8 cellular contexts compared by ENCODE assay signal in genomic region chr6:19691465-19692167, GRCh38.
A peak's percentile ranks its signal among the peaks of the same experiment; 100 is the strongest.
DNase-seq lines count a peak whose midpoint lies in the region; ATAC-seq and TF ChIP-seq lines count a peak whose summit lies in the region.

No MANE protein-coding gene starts in this region.

- peaks cover 28% of the 10 kb centered on the region for H3K27me3 Mint-ChIP-seq in activated naive CD8-positive, alpha-beta T cell treated with anti-CD3 and anti-CD28 coated beads, Interleukin-2, amount 50 U/mL, for 24 hours
- H3K27me3 Mint-ChIP-seq in stimulated activated naive B cell treated with anti-CD40 and anti-IgM and Interleukin-4, amounts not matched to agents 10 μg/mL and 1 μg/mL and 100 μg/mL, for 72 hours = peaks cover 4 to 8% of the 10 kb centered on the region in 2 donors

- TF ChIP-seq POLR2A in suprapubic skin (IDR thresholded peaks at IDR 0.05) = no peak

- H3K4me1 Mint-ChIP-seq in activated naive CD8-positive, alpha-beta T cell treated with anti-CD3 and anti-CD28 coated beads, Interleukin-2, amount 50 U/mL, for 24 hours = no peaks in the 10 kb centered on the region
- no peaks in the 10 kb centered on the region for H3K4me1 Mint-ChIP-seq in stimulated activated naive B cell treated with anti-CD40 and anti-IgM and Interleukin-4, amounts not matched to agents 10 μg/mL and 1 μg/mL and 100 μg/mL, for 72 hours

- no peak overlapping the region for H3K4me3 Mint-ChIP-seq in activated naive CD8-positive, alpha-beta T cell treated with anti-CD3 and anti-CD28 coated beads, Interleukin-2, amount 50 U/mL, for 24 hours
- no peak overlapping the region for H3K4me3 Mint-ChIP-seq in stimulated activated naive B cell treated with anti-CD40 and anti-IgM and Interleukin-4, amounts not matched to agents 10 μg/mL and 1 μg/mL and 100 μg/mL, for 72 hours

- H3K4me1 ChIP-seq in ectodermal cell (ENCODE audit: control insufficient read depth, insufficient read depth, low read length) (peaks cover 18% of the 10 kb centered on the region), suprapubic skin (peaks cover 6% of the 10 kb centered on the region)

- H3K27me3 ChIP-seq in ectodermal cell (ENCODE audit: control insufficient read depth, insufficient read depth, low read length, poor library complexity, severe bottlenecking) (no peaks in the 10 kb centered on the region), suprapubic skin (peaks cover 15% of the 10 kb centered on the region)

- TF ChIP-seq EP300 in suprapubic skin (IDR thresholded peaks at IDR 0.05) = no peak

- WGBS in ectodermal cell, 2 experiments = 1% methylated on average over 44 of the region's 44 CpGs
- 3% methylated on average over 42 of the region's 44 CpGs for WGBS in suprapubic skin

- TF ChIP-seq CTCF in suprapubic skin (IDR thresholded peaks at IDR 0.05) = no peak

- H3K36me3 Mint-ChIP-seq in activated naive CD8-positive, alpha-beta T cell treated with anti-CD3 and anti-CD28 coated beads, Interleukin-2, amount 50 U/mL, for 24 hours (ENCODE audit: low read depth) = no peaks in the 10 kb centered on the region
- no peaks in the 10 kb centered on the region for H3K36me3 Mint-ChIP-seq in stimulated activated naive B cell treated with anti-CD40 and anti-IgM and Interleukin-4, amounts not matched to agents 10 μg/mL and 1 μg/mL and 100 μg/mL, for 72 hours

- H3K27ac Mint-ChIP-seq in activated naive CD8-positive, alpha-beta T cell treated with anti-CD3 and anti-CD28 coated beads, Interleukin-2, amount 50 U/mL, for 24 hours = no peak overlapping the region
- no peak overlapping the region for H3K27ac Mint-ChIP-seq in stimulated activated naive B cell treated with anti-CD40 and anti-IgM and Interleukin-4, amounts not matched to agents 10 μg/mL and 1 μg/mL and 100 μg/mL, for 72 hours

- H3K27ac ChIP-seq in ectodermal cell (ENCODE audit: insufficient read depth, low read depth, low read length, poor library complexity, severe bottlenecking) = peak overlapping the region; percentile 88
- no peak overlapping the region for H3K27ac ChIP-seq in suprapubic skin

- H3K36me3 ChIP-seq in ectodermal cell (ENCODE audit: control insufficient read depth, insufficient read depth, low read length) (no peaks in the 10 kb centered on the region), suprapubic skin (no peaks in the 10 kb centered on the region)

- no peaks in the 10 kb centered on the region for H3K9me3 Mint-ChIP-seq in activated naive CD8-positive, alpha-beta T cell treated with anti-CD3 and anti-CD28 coated beads, Interleukin-2, amount 50 U/mL, for 24 hours
- peaks cover 0 to 1% of the 10 kb centered on the region in 2 donors for H3K9me3 Mint-ChIP-seq in stimulated activated naive B cell treated with anti-CD40 and anti-IgM and Interleukin-4, amounts not matched to agents 10 μg/mL and 1 μg/mL and 100 μg/mL, for 72 hours

- DNase-seq in NCI-H2227 (lab: John Stamatoyannopoulos, UW; ENCODE audit: unreplicated experiment) (peak; percentile 46), medulla oblongata (ENCODE audit: extremely low spot score) (peak; percentile 37), suprapubic skin (ENCODE audit: low spot score in 2 of 2) (no peak), NCI-H1930 (lab: John Stamatoyannopoulos, UW) (no peak), NCI-H2107 (lab: John Stamatoyannopoulos, UW) (no peak)
- no peak for DNase-seq in activated naive CD8-positive, alpha-beta T cell treated with anti-CD3 and anti-CD28 coated beads, Interleukin-2, amount 50 U/mL, for 24 hours
- DNase-seq in stimulated activated naive B cell treated with anti-CD40 and anti-IgM and Interleukin-4, amounts not matched to agents 10 μg/mL and 1 μg/mL and 100 μg/mL, for 72 hours = no peak

- no peak for ATAC-seq in activated naive CD8-positive, alpha-beta T cell treated with anti-CD3 and anti-CD28 coated beads, Interleukin-2, amount 50 U/mL, for 24 hours
- ATAC-seq in stimulated activated naive B cell treated with anti-CD40 and anti-IgM and Interleukin-4, amounts not matched to agents 10 μg/mL and 1 μg/mL and 100 μg/mL, for 72 hours (replicated peaks) = no peak

- H3K4me3 ChIP-seq in ectodermal cell (ENCODE audit: insufficient read depth, low read depth, low read length) (peak overlapping the region; percentile 45), suprapubic skin (peak overlapping the region; percentile 49)

- H3K9me3 ChIP-seq in ectodermal cell (ENCODE audit: control insufficient read depth, low read length) (no peaks in the 10 kb centered on the region), suprapubic skin (no peaks in the 10 kb centered on the region)

Comparison
In these comparisons a context has a peak if more than half of its experiments do, and no peak if none do; other contexts are left out.
1. DNase-seq: peak in NCI-H2227 (single experiment) and medulla oblongata (single experiment); none in suprapubic skin (0 of 2), activated naive CD8-positive, alpha-beta T cell treated with anti-CD3 and anti-CD28 coated beads, Interleukin-2, amount 50 U/mL, for 24 hours (single experiment), NCI-H1930 (0 of 2), NCI-H2107 (single experiment) and stimulated activated naive B cell treated with anti-CD40 and anti-IgM and Interleukin-4, amounts not matched to agents 10 μg/mL and 1 μg/mL and 100 μg/mL, for 72 hours (single experiment).